In the genomic region with DNA sequence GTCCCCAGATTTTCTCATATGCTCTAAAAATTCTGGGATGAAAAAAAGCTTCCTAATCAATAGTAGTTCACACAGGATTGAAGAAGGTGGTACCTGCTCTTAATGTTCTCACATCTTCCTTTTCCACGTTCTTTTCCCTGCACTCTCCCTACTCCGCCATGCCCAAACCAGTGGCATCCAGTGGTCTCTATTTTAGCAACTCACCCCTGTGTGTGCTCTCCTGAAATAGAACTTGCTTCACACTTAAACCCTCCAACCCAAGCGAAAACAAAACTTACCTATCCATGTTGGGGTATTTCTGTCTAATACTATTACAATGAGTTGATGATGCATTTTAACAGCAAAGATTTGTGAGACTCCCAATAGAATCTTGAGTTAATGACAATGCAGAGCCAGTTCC, we compare ENCODE assay signal across 6 cellular contexts.
"Had no signal": no experiment of that assay in that cellular context is flagged by ENCODE, and none has a peak within 500 bp of the region (broad histone marks: within the 10 kb centered on the region; RNA-seq: fewer than 3 reads in every experiment).

No MANE protein-coding gene starts in this region.

- ATAC-seq: HepG2, K562 had no signal

- H3K4me3 ChIP-seq: K562 had no signal

- H3K4me1 Mint-ChIP-seq: IgD-negative memory B cell had no signal

- H3K27me3 Mint-ChIP-seq: IgD-negative memory B cell had no signal

- DNase-seq: IMR-90, KBM-7 had no signal

- H3K9me3 Mint-ChIP-seq: IgD-negative memory B cell had no signal

- H3K4me3 Mint-ChIP-seq: IgD-negative memory B cell had no signal

- H3K36me3 Mint-ChIP-seq: IgD-negative memory B cell had no signal

- H3K27ac ChIP-seq: HL-60 had no signal
